In the genomic region with DNA sequence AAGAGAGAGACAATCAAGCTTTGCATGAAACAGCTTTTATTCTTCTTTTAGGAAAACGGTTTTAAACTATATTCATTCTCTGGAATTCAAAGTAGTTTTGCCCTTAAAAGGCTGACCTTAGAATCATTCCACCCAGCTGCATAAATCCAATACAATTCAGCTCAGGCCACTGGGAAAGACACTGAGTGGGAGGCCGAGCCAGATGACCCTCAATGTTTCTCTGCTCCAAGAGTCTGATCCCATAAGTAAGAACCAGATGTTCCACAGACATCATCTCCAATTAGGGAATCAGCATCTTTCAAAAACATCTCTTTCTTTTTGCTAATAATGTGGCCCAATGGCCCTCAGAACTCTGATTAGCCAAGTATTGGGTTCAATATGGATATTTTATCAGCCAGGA, we compare ENCODE assay signal across 13 cellular contexts. TPM values are rescaled to one million over a fixed set of nuclear protein-coding genes. Genes with fewer than 3 reads are reported as not detected.
DNase-seq lines count a peak whose midpoint lies in the region; ATAC-seq and TF ChIP-seq lines count a peak whose summit lies in the region.
"Had no signal": no experiment of that assay in that cellular context is flagged by ENCODE, and none has a peak within 500 bp of the region (broad histone marks: within the 10 kb centered on the region; RNA-seq: fewer than 3 reads in every experiment).

No MANE protein-coding gene starts in this region.

- H3K36me3 ChIP-seq in liver (ENCODE audit: control insufficient read depth in 4 of 4, insufficient read depth in 3 of 4, low read depth in 1 of 4, low read length in 3 of 4) (no peaks in the 10 kb centered on the region), right lobe of liver (no peaks in the 10 kb centered on the region), heart right ventricle (no peaks in the 10 kb centered on the region), psoas muscle (ENCODE audit: insufficient read depth in 1 of 2, low read depth in 1 of 2) (no peaks in the 10 kb centered on the region)
- H3K36me3 ChIP-seq: WERI-Rb-1 had no signal

- 83% methylated on average over 2 of the region's 2 CpGs for WGBS in liver
- WGBS in right lobe of liver (ENCODE audit: insufficient coverage, low coverage, low lambda C conversion rate, missing lambda C conversion rate) = 94% methylated on average over 2 of the region's 2 CpGs
- 64 to 73% methylated on average over 2 of the region's 2 CpGs for WGBS in heart right ventricle, 2 donors
- 47 to 65% (median 53%) methylated on average over 2 of the region's 2 CpGs for WGBS in psoas muscle, 3 donors

- no peak overlapping the region for H3K9ac ChIP-seq in liver (ENCODE audit: low read depth in 1 of 2, low read length in 2 of 2)
- H3K9ac ChIP-seq: KMS-11 had no signal

- no peak for TF ChIP-seq RAD21 in liver (IDR thresholded peaks at IDR 0.05)

- no peak for ATAC-seq in right lobe of liver
- peak in 6 of 8 donors; percentile 70 to 84 (median 78) for ATAC-seq in heart right ventricle
- no peak for ATAC-seq in psoas muscle
- no peak for ATAC-seq in GM21717 (IDR thresholded peaks at IDR 0.05; ENCODE audit: unreplicated experiment)

- H3K9me3 ChIP-seq in liver (ENCODE audit: control insufficient read depth in 4 of 4, low read length in 3 of 4) = no peaks in the 10 kb centered on the region
- H3K9me3 ChIP-seq in right lobe of liver = no peaks in the 10 kb centered on the region
- H3K9me3 ChIP-seq in heart right ventricle = no peaks in the 10 kb centered on the region
- H3K9me3 ChIP-seq in psoas muscle = no peaks in the 10 kb centered on the region

- intact Hi-C loops in right lobe of liver (cut with DNase I) (no loop called here), heart right ventricle (cut with DNase I) (loop anchor here in 1 of 10 donors (5.0 kb wide), 1 partner anchor 33 kb away; no protein-coding TSS in a partner anchor), psoas muscle (cut with DNase I) (no loop called here)

- H3K27ac ChIP-seq in liver (ENCODE audit: low read depth in 1 of 2, low read length in 2 of 2) (peak overlapping the region; percentile 52 to 56), right lobe of liver (no peak overlapping the region), heart right ventricle (peak overlapping the region; percentile 29 to 83 (median 69)), psoas muscle (peak overlapping the region; percentile 54)
- H3K27ac ChIP-seq: KMS-11, WERI-Rb-1 had no signal

- DNase-seq in right lobe of liver = no peak
- DNase-seq in heart right ventricle = peak in 1 of 2 donors; percentile 58
- DNase-seq in psoas muscle = no peak
- no peak for DNase-seq in NOMO-1 treated with DMSO at 0.1 percent for 48 hours (lab: John Stamatoyannopoulos, UW; ENCODE audit: unreplicated experiment)
- DNase-seq in Kasumi-1 (lab: John Stamatoyannopoulos, UW) = no peak
- no peak for DNase-seq in NCI-H146 treated with DMSO at 0.1 percent for 48 hours (lab: John Stamatoyannopoulos, UW; ENCODE audit: unreplicated experiment)
- DNase-seq: activated CD8-positive, alpha-beta memory T cell treated with anti-CD3 and anti-CD28 coated beads, Interleukin-2, amount 50 U/mL, for 48 hours; NCI-H1930; NCI-H82; WERI-Rb-1 had no signal

- H3K4me1 ChIP-seq in liver (ENCODE audit: control insufficient read depth in 4 of 4, insufficient read depth in 4 of 4, low read length in 3 of 4) = peaks cover 0 to 13% (median 5%) of the 10 kb centered on the region in 4 donors
- peaks cover 0 to 14% (median 0%) of the 10 kb centered on the region in 4 donors for H3K4me1 ChIP-seq in right lobe of liver
- peaks cover 3 to 91% (median 56%) of the 10 kb centered on the region in 9 donors for H3K4me1 ChIP-seq in heart right ventricle
- peaks cover 19% of the 10 kb centered on the region for H3K4me1 ChIP-seq in psoas muscle

- TF ChIP-seq CTCF in liver (IDR thresholded peaks at IDR 0.05; ENCODE audit: low read depth, low read length, missing input control) = no peak
- no peak for TF ChIP-seq CTCF in right lobe of liver (IDR thresholded peaks at IDR 0.05)
- no peak for TF ChIP-seq CTCF in heart right ventricle (IDR thresholded peaks at IDR 0.05)
- TF ChIP-seq CTCF in psoas muscle (IDR thresholded peaks at IDR 0.05) = no peak

- TF ChIP-seq POLR2A in right lobe of liver (IDR thresholded peaks at IDR 0.05) = no peak

- H3K4me3 ChIP-seq in liver (ENCODE audit: low read depth in 1 of 3, low read length in 3 of 3) (no peak overlapping the region), right lobe of liver (no peak overlapping the region), heart right ventricle (no peak overlapping the region), psoas muscle (no peak overlapping the region)

- H3K27me3 ChIP-seq in liver (ENCODE audit: control insufficient read depth in 4 of 4, insufficient read depth in 4 of 4, low read length in 3 of 4) (no peaks in the 10 kb centered on the region), right lobe of liver (no peaks in the 10 kb centered on the region), heart right ventricle (no peaks in the 10 kb centered on the region), psoas muscle (ENCODE audit: insufficient read depth in 3 of 3, low read length in 2 of 3) (no peaks in the 10 kb centered on the region)

TF ChIP-seq in liver, 16 proteins besides CTCF, POLR2A, EP300 and RAD21:
- TF ChIP-seq FOXA2 (IDR thresholded peaks at IDR 0.05) (no peak), NR2F2 (IDR thresholded peaks at IDR 0.05) (peak; percentile 57), YY1 (IDR thresholded peaks at IDR 0.05) (no peak), HNF4G (IDR thresholded peaks at IDR 0.05) (no peak), GABPA (IDR thresholded peaks at IDR 0.05 in 1 of 2, conservative IDR thresholded peaks at IDR 0.05 in 1 of 2) (no peak), SP1 (IDR thresholded peaks at IDR 0.05) (peak; percentile 6), RXRA (IDR thresholded peaks at IDR 0.05) (peak in 1 of 2 donors; percentile 21), EGR1 (IDR thresholded peaks at IDR 0.05; ENCODE audit: low read depth in 2 of 2) (no peak), FOXA1 (IDR thresholded peaks at IDR 0.05) (no peak), TAF1 (conservative IDR thresholded peaks at IDR 0.05) (no peak), JUND (IDR thresholded peaks at IDR 0.05) (no peak), HNF4A (conservative IDR thresholded peaks at IDR 0.05) (no peak)
- TF ChIP-seq, protein P1, sequence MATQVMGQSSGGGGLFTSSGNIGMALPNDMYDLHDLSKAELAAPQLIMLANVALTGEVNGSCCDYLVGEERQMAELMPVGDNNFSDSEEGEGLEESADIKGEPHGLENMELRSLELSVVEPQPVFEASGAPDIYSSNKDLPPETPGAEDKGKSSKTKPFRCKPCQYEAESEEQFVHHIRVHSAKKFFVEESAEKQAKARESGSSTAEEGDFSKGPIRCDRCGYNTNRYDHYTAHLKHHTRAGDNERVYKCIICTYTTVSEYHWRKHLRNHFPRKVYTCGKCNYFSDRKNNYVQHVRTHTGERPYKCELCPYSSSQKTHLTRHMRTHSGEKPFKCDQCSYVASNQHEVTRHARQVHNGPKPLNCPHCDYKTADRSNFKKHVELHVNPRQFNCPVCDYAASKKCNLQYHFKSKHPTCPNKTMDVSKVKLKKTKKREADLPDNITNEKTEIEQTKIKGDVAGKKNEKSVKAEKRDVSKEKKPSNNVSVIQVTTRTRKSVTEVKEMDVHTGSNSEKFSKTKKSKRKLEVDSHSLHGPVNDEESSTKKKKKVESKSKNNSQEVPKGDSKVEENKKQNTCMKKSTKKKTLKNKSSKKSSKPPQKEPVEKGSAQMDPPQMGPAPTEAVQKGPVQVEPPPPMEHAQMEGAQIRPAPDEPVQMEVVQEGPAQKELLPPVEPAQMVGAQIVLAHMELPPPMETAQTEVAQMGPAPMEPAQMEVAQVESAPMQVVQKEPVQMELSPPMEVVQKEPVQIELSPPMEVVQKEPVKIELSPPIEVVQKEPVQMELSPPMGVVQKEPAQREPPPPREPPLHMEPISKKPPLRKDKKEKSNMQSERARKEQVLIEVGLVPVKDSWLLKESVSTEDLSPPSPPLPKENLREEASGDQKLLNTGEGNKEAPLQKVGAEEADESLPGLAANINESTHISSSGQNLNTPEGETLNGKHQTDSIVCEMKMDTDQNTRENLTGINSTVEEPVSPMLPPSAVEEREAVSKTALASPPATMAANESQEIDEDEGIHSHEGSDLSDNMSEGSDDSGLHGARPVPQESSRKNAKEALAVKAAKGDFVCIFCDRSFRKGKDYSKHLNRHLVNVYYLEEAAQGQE (IDR thresholded peaks at IDR 0.05) = no peak
- TF ChIP-seq, protein P2, sequence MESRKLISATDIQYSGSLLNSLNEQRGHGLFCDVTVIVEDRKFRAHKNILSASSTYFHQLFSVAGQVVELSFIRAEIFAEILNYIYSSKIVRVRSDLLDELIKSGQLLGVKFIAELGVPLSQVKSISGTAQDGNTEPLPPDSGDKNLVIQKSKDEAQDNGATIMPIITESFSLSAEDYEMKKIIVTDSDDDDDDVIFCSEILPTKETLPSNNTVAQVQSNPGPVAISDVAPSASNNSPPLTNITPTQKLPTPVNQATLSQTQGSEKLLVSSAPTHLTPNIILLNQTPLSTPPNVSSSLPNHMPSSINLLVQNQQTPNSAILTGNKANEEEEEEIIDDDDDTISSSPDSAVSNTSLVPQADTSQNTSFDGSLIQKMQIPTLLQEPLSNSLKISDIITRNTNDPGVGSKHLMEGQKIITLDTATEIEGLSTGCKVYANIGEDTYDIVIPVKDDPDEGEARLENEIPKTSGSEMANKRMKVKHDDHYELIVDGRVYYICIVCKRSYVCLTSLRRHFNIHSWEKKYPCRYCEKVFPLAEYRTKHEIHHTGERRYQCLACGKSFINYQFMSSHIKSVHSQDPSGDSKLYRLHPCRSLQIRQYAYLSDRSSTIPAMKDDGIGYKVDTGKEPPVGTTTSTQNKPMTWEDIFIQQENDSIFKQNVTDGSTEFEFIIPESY (IDR thresholded peaks at IDR 0.05) = no peak
- TF ChIP-seq, protein P3, sequence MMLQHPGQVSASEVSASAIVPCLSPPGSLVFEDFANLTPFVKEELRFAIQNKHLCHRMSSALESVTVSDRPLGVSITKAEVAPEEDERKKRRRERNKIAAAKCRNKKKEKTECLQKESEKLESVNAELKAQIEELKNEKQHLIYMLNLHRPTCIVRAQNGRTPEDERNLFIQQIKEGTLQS (IDR thresholded peaks at IDR 0.05) = no peak
- TF ChIP-seq, protein P4, sequence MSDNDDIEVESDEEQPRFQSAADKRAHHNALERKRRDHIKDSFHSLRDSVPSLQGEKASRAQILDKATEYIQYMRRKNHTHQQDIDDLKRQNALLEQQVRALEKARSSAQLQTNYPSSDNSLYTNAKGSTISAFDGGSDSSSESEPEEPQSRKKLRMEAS (IDR thresholded peaks at IDR 0.05) = no peak

RNA-seq across cellular contexts. Expression of a gene that starts 26.1 kb away (rescaled TPM):
- total RNA-seq in liver (10 to 100 TPM; 12.9 to 16.6 TPM), right lobe of liver (10 to 100 TPM; 11.5 to 29.9 (median 18.2) TPM), heart right ventricle (10 to 100 TPM; 16.1 to 34.2 (median 23.7) TPM), psoas muscle (10 to 100 TPM in 2 of 4 donors, 1 to 10 TPM in 2; 6.7 to 14.7 (median 10.9) TPM)
- polyA plus RNA-seq in liver (1 to 10 TPM; 6.7 to 7.0 TPM), heart right ventricle (1 to 10 TPM; 4.2 to 8.4 TPM), psoas muscle (1 to 10 TPM; 2.2 to 3.6 (median 3.3) TPM)

Comparison
In these comparisons a context has a peak if more than half of its experiments do, and no peak if none do; other contexts are left out.
1. H3K27ac ChIP-seq: peak in liver (2 of 2), heart right ventricle (10 of 10) and psoas muscle (single experiment); none in right lobe of liver (0 of 3).
2. ATAC-seq: peak in heart right ventricle (6 of 8); none in right lobe of liver (0 of 4), psoas muscle (0 of 4) and GM21717 (single experiment).